24 cellular contexts compared by ENCODE assay signal in genomic region chr12:81303935-81304334, GRCh38.
"Had no signal": no experiment of that assay in that cellular context is flagged by ENCODE, and none has a peak within 500 bp of the region (broad histone marks: within the 10 kb centered on the region; RNA-seq: fewer than 3 reads in every experiment).

No MANE protein-coding gene starts in this region.

- H3K36me3 ChIP-seq: left ventricle myocardium inferior, ovary, prostate gland, stomach, thyroid gland, transverse colon, upper lobe of left lung, vagina had no signal

- DNase-seq: islet precursor cell; left ventricle myocardium inferior; mesendoderm; naive B cell; natural killer cell; ovary; retina; right cardiac atrium; stimulated activated CD4-positive, alpha-beta T cell treated with anti-CD3 and anti-CD28 coated beads, Interleukin-12 subunit alpha, Interleukin-12 subunit beta, amount 100 ng/mL, for 4 hours; stimulated activated CD4-positive, alpha-beta T cell treated with anti-CD3 and anti-CD28 coated beads, Interleukin-15, amount 100 ng/mL, for 24 hours; stimulated activated CD4-positive, alpha-beta T cell treated with anti-CD3 and anti-CD28 coated beads, Interleukin-2, amount 100 ng/mL, for 24 hours; stimulated activated CD4-positive, alpha-beta T cell treated with anti-CD3 and anti-CD28 coated beads, Interleukin-4, amount 100 ng/mL, for 1 hour; stimulated activated naive B cell treated with anti-CD40 and anti-IgM and Interleukin-4, amounts not matched to agents 10 μg/mL and 1 μg/mL and 100 μg/mL, for 72 hours; stimulated activated naive CD8-positive, alpha-beta T cell treated with anti-CD3 and anti-CD28 coated beads, Interleukin-15, Interleukin-2, amounts not matched to agents 100 U/mL and 50 U/mL, for 24 hours; stomach; testis; thyroid gland; transverse colon; upper lobe of left lung had no signal

- ATAC-seq: natural killer cell; right cardiac atrium; sciatic nerve; stimulated activated naive B cell treated with anti-CD40 and anti-IgM and Interleukin-4, amounts not matched to agents 10 μg/mL and 1 μg/mL and 100 μg/mL, for 72 hours; stimulated activated naive CD8-positive, alpha-beta T cell treated with anti-CD3 and anti-CD28 coated beads, Interleukin-15, Interleukin-2, amounts not matched to agents 100 U/mL and 50 U/mL, for 24 hours had no signal

- H3K4me3 ChIP-seq: left ventricle myocardium inferior, lung, ovary, prostate gland, skin epidermis, stomach, testis, thyroid gland, transverse colon, upper lobe of left lung, vagina had no signal

- H3K27me3 ChIP-seq: ovary, stomach, testis, thyroid gland, transverse colon, upper lobe of left lung, vagina had no signal
